8 cellular contexts compared by ENCODE assay signal in genomic region chr1:198201956-198202784, GRCh38. TPM values are rescaled to one million over a fixed set of nuclear protein-coding genes. Genes with fewer than 3 reads are reported as not detected.
DNase-seq lines count a peak whose midpoint lies in the region; ATAC-seq and TF ChIP-seq lines count a peak whose summit lies in the region.

No MANE protein-coding gene starts in this region.

- intact Hi-C loops in esophagus squamous epithelium (cut with DNase I) (no loop called here), uterus (cut with DNase I; ENCODE audit: low total_unique reads) (no loop called here)

- peak overlapping the region in 5 of 6 donors; percentile 8 to 57 (median 23) for H3K27ac Mint-ChIP-seq in immature natural killer cell

- peaks cover 71 to 94% of the 10 kb centered on the region in 2 donors for H3K4me1 Mint-ChIP-seq in immature natural killer cell

- peak overlapping the region in 3 of 5 donors; percentile 3 to 69 (median 36) for H3K4me3 Mint-ChIP-seq in immature natural killer cell

- H3K4me3 ChIP-seq in esophagus squamous epithelium (no peak overlapping the region), uterus (no peak overlapping the region)

- no peaks in the 10 kb centered on the region for H3K9me3 Mint-ChIP-seq in immature natural killer cell

- H3K27ac ChIP-seq in esophagus squamous epithelium: no peak overlapping the region
- no peak overlapping the region for H3K27ac ChIP-seq in uterus

- ATAC-seq in GM18499 (IDR thresholded peaks at IDR 0.05; ENCODE audit: insufficient read depth, unreplicated experiment) (peak; percentile 77), GM21447 (IDR thresholded peaks at IDR 0.05; ENCODE audit: unreplicated experiment) (peak; percentile 84), HG03469 (IDR thresholded peaks at IDR 0.05; ENCODE audit: unreplicated experiment) (peak; percentile 73)

- no peaks in the 10 kb centered on the region for H3K9me3 ChIP-seq in esophagus squamous epithelium
- no peaks in the 10 kb centered on the region for H3K9me3 ChIP-seq in uterus

- H3K36me3 ChIP-seq in esophagus squamous epithelium (no peaks in the 10 kb centered on the region), uterus (no peaks in the 10 kb centered on the region)

- no peak for TF ChIP-seq CTCF in esophagus squamous epithelium (IDR thresholded peaks at IDR 0.05)
- no peak for TF ChIP-seq CTCF in uterus (IDR thresholded peaks at IDR 0.05)

- WGBS in esophagus squamous epithelium, 2 donors: 79 to 80% methylated on average over 9 to 10 of the region's 10 CpGs

- H3K27me3 ChIP-seq in esophagus squamous epithelium: no peaks in the 10 kb centered on the region
- H3K27me3 ChIP-seq in uterus: no peaks in the 10 kb centered on the region

- peaks cover 0 to 54% (median 3%) of the 10 kb centered on the region in 3 donors for H3K4me1 ChIP-seq in esophagus squamous epithelium
- H3K4me1 ChIP-seq in uterus: no peaks in the 10 kb centered on the region

- DNase-seq in immature natural killer cell (no peak), esophagus squamous epithelium (lab: John Stamatoyannopoulos, UW) (no peak), HK-2 (ENCODE audit: unreplicated experiment) (no peak), uterus (no peak), ecto neural progenitor cell (ENCODE audit: low spot score) (no peak)

- H3K36me3 Mint-ChIP-seq in immature natural killer cell: no peaks in the 10 kb centered on the region

- peaks cover 0 to 3% (median 3%) of the 10 kb centered on the region in 3 donors for H3K27me3 Mint-ChIP-seq in immature natural killer cell (ENCODE audit: low read depth in 3 of 3)

- TF ChIP-seq POLR2A in esophagus squamous epithelium (IDR thresholded peaks at IDR 0.05) (no peak), uterus (IDR thresholded peaks at IDR 0.05) (no peak)

RNA-seq across cellular contexts. Expression of gene NEK7, which starts 45.4 kb away (rescaled TPM):
- 10 to 100 TPM; 42.7 to 47.4 (median 47.3) TPM for polyA plus RNA-seq in immature natural killer cell
- total RNA-seq in esophagus squamous epithelium (10 to 100 TPM; 26.2 to 79.2 (median 52.4) TPM), uterus (100 to 1,000 TPM in 3 of 4 donors, 10 to 100 TPM in 1; 95.7 to 145 (median 132) TPM)
